ENCODE assay signal across 32 cellular contexts in the genomic region with DNA sequence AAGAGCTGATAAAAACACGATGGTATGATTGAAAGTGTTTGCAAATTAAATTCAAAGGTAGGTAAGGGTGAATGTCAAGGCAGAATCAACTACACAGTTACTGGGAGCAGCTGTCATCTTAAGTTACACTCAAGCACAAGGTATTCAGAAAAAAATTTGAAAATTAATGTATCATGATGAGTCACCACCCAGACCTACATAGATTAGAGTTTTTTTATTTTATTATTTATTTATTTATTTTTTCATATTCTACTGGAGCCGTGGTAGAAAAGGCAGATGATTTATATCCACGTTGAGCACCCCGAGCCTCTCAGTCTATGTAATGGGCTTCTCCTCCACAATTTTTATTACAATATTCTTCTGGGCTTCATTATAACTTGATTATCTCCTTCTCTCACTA.
DNase-seq lines count a peak whose midpoint lies in the region; ATAC-seq, FAIRE-seq and TF ChIP-seq lines count a peak whose summit lies in the region.
"Had no signal": no experiment of that assay in that cellular context is flagged by ENCODE, and none has a peak within 500 bp of the region (broad histone marks: within the 10 kb centered on the region; RNA-seq: fewer than 3 reads in every experiment).

No MANE protein-coding gene starts in this region.

- FAIRE-seq in bronchial epithelial cell (lab: Jason Lieb, UNC): no peak
- FAIRE-seq: A549, keratinocyte, pancreas, small intestine had no signal

- intact Hi-C loops in PC-3 (cut with micrococcal nuclease): no loop called here

- BruUV-seq in PC-3 (replicated peaks; lab: Mats Ljungman, UMichigan): no TSS peak

- no peaks in the 10 kb centered on the region for H3K79me2 ChIP-seq in PC-3 (ENCODE audit: low read length)

- H3K9ac ChIP-seq in PC-3 (ENCODE audit: low read length): no peak overlapping the region

- CTCF ChIA-PET in PC-3 (lab: Charles Lee): no interaction called here

- H3K4me1 ChIP-seq in PC-3 (ENCODE audit: insufficient read depth, low read length) (peaks cover 4% of the 10 kb centered on the region; the same call in 1 of the 2 replicates), foreskin keratinocyte (peaks cover 7% of the 10 kb centered on the region)
- H3K4me1 ChIP-seq: A549, ascending aorta, left ventricle myocardium inferior, pancreas, Peyer's patch, SJCRH30, suprapubic skin, upper lobe of right lung had no signal

- H3K27ac ChIP-seq in PC-3 (ENCODE audit: low read length) (no peak overlapping the region), foreskin keratinocyte (no peak overlapping the region)
- H3K27ac ChIP-seq: A549, ascending aorta, left ventricle myocardium inferior, pancreas, Peyer's patch, SJCRH30, suprapubic skin, upper lobe of right lung had no signal

- no peak overlapping the region for H2AFZ ChIP-seq in PC-3 (ENCODE audit: low read length)

- H3K9me3 ChIP-seq in PC-3 (ENCODE audit: low read length): no peaks in the 10 kb centered on the region
- H3K9me3 ChIP-seq: A549, ascending aorta, pancreas, Peyer's patch, SJCRH30, suprapubic skin, upper lobe of right lung had no signal

- no peak overlapping the region for H3K4me3 ChIP-seq in PC-3 (ENCODE audit: low read length)
- H3K4me3 ChIP-seq in bronchial epithelial cell (ENCODE audit: low read depth, low read length): no peak overlapping the region
- H3K4me3 ChIP-seq: A549, ascending aorta, left ventricle myocardium inferior, pancreas, Peyer's patch, SJCRH30, suprapubic skin, upper lobe of right lung had no signal

- no peaks in the 10 kb centered on the region for H3K9me2 ChIP-seq in PC-3 (replicated peaks; ENCODE audit: low read length)

- no peak overlapping the region for H3K4me2 ChIP-seq in PC-3 (ENCODE audit: low read length)
- H3K4me2 ChIP-seq: A549 had no signal

- POLR2A ChIA-PET in PC-3 (lab: Charles Lee; ENCODE audit: unreplicated experiment): no interaction called here

- peak; percentile 40 for DNase-seq in ELR (ENCODE audit: low read depth)
- peak; percentile 60 for DNase-seq in PC-3
- DNase-seq in bronchial epithelial cell (ENCODE audit: low read depth): peak; percentile 61
- peak; percentile 14 to 50 for DNase-seq in foreskin keratinocyte
- no peak for DNase-seq in activated CD4-positive, alpha-beta T cell treated with anti-CD3 and anti-CD28 coated beads, Interleukin-2, amount 50 U/mL, for 48 hours
- DNase-seq in middle frontal gyrus (ENCODE audit: extremely low spot score, low spot score): no peak
- DNase-seq: activated CD4-positive, alpha-beta T cell treated with anti-CD3 and anti-CD28 coated beads, Interleukin-2, amount 10 ng/mL, durations not matched to agents 24 days and 14 days; activated gamma-delta T cell; activated naive CD8-positive, alpha-beta T cell treated with anti-CD3 and anti-CD28 coated beads for 36 hours; activated T-cell treated with anti-CD3 and anti-CD28 coated beads, Interleukin-2, amount 50 U/mL, for 24 hours; AML-193; CD4-positive, alpha-beta T cell; GOT3; KBM-7; left ventricle myocardium inferior; mesenchymal stem cell; NCI-H1930; NCI-H2227 treated with DMSO at 0.1 percent for 48 hours; NCI-H526 treated with DMSO at 0.1 percent for 48 hours; pancreas; Peyer's patch; retina; SJCRH30; small intestine; stimulated activated naive CD4-positive, alpha-beta T cell treated with Interleukin-2 at 50 U/mL for 16 hours; upper lobe of right lung had no signal

- no peaks in the 10 kb centered on the region for H3F3A ChIP-seq in PC-3 (ENCODE audit: low read length, unreplicated experiment)

- H4K20me1 ChIP-seq in PC-3 (ENCODE audit: low read length): no peaks in the 10 kb centered on the region

- H3K36me3 ChIP-seq in PC-3 (ENCODE audit: low read depth, low read length) (no peaks in the 10 kb centered on the region), bronchial epithelial cell (ENCODE audit: control insufficient read depth, insufficient read depth, low read length) (no peaks in the 10 kb centered on the region)
- H3K36me3 ChIP-seq: ascending aorta, left ventricle myocardium inferior, pancreas, Peyer's patch, SJCRH30, suprapubic skin, upper lobe of right lung had no signal

- TF ChIP-seq CTCF in PC-3 (conservative IDR thresholded peaks at IDR 0.05; ENCODE audit: low read depth, low read length) (no peak), bronchial epithelial cell (IDR thresholded peaks at IDR 0.05; ENCODE audit: insufficient read depth, low read length, severe bottlenecking) (no peak), foreskin keratinocyte (conservative IDR thresholded peaks at IDR 0.05) (no peak)

- peak; percentile 84 for ATAC-seq in PC-3
- peak; percentile 84 for ATAC-seq in foreskin keratinocyte
- no peak for ATAC-seq in GM18870 (IDR thresholded peaks at IDR 0.05; ENCODE audit: unreplicated experiment)
- ATAC-seq in HG02981 (IDR thresholded peaks at IDR 0.05; ENCODE audit: unreplicated experiment): no peak
- ATAC-seq: A549, pancreas, upper lobe of right lung had no signal

- no peaks in the 10 kb centered on the region for H3K27me3 ChIP-seq in PC-3 (ENCODE audit: low read length)
- no peaks in the 10 kb centered on the region for H3K27me3 ChIP-seq in bronchial epithelial cell (ENCODE audit: control insufficient read depth, insufficient read depth, low read length)
- no peaks in the 10 kb centered on the region for H3K27me3 ChIP-seq in foreskin keratinocyte
- H3K27me3 ChIP-seq: ascending aorta, pancreas, Peyer's patch, SJCRH30, suprapubic skin, upper lobe of right lung had no signal

Comparison
In these comparisons a context has a peak if more than half of its experiments do, and no peak if none do; other contexts are left out.
1. DNase-seq: peak in ELR (single experiment), PC-3 (single experiment), bronchial epithelial cell (single experiment) and foreskin keratinocyte (2 of 2); none in activated CD4-positive, alpha-beta T cell treated with anti-CD3 and anti-CD28 coated beads, Interleukin-2, amount 50 U/mL, for 48 hours (0 of 2) and middle frontal gyrus (single experiment).
2. ATAC-seq: peak in PC-3 (single experiment) and foreskin keratinocyte (single experiment); none in GM18870 (single experiment) and HG02981 (single experiment).